In the genomic region with DNA sequence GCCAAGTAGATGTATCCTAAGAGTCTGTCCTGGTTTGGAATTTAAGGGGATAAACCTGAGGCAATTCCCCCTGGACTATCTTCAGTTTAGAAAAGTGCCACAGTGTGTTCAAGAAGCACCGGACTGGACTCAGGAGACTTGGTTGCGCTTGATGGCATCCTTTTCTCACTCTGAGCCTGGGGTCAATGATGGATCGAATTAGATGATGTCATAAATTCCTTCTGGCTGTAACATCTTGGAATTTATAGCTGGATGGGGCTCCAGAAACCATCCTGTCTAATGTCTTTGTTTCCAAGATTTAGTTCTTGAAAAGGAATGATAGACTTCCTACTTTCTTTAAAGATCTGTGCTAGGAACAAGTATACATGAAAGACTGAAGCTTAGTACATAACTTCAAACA, we compare ENCODE assay signal across 22 cellular contexts.
DNase-seq lines count a peak whose midpoint lies in the region; ATAC-seq and TF ChIP-seq lines count a peak whose summit lies in the region.
"Had no signal": no experiment of that assay in that cellular context is flagged by ENCODE, and none has a peak within 500 bp of the region (broad histone marks: within the 10 kb centered on the region; RNA-seq: fewer than 3 reads in every experiment).

No MANE protein-coding gene starts in this region.

- TF ChIP-seq CTCF in AG10803 (conservative IDR thresholded peaks at IDR 0.05; ENCODE audit: low read length), result no peak
- TF ChIP-seq CTCF in HEK293 (tag by site-specific recombination; IDR thresholded peaks at IDR 0.05), result no peak
- no peak for TF ChIP-seq CTCF in coronary artery (IDR thresholded peaks at IDR 0.05)
- no peak for TF ChIP-seq CTCF in left ventricle myocardium inferior (IDR thresholded peaks at IDR 0.05; ENCODE audit: borderline replicate concordance)

- H3K36me3 Mint-ChIP-seq in naive B cell, result peaks cover 6 to 16% of the 10 kb centered on the region in 2 donors

- intact Hi-C loops in left ventricle myocardium inferior (cut with micrococcal nuclease), result no loop called here

- peaks cover 72 to 89% (median 72%) of the 10 kb centered on the region in 3 donors for H3K4me1 Mint-ChIP-seq in naive B cell

- H3K27me3 Mint-ChIP-seq in naive B cell, result no peaks in the 10 kb centered on the region
- H3K27me3 Mint-ChIP-seq: activated CD8-positive, alpha-beta T cell treated with anti-CD3 and anti-CD28 coated beads for 36 hours; activated T-cell treated with anti-CD3 and anti-CD28 coated beads, Interleukin-2, amount 50 U/mL, for 24 hours; CD4-positive, CD25-positive, alpha-beta regulatory T cell had no signal

- no peak for ATAC-seq in naive B cell (ENCODE audit: low read depth in 2 of 2)
- ATAC-seq: activated CD8-positive, alpha-beta T cell treated with anti-CD3 and anti-CD28 coated beads for 36 hours had no signal

- DNase-seq in AG10803 (ENCODE audit: low read depth), result peak; percentile 37
- DNase-seq in coronary artery (ENCODE audit: low spot score), result no peak
- DNase-seq in naive B cell, result no peak
- no peak for DNase-seq in activated CD4-positive, alpha-beta T cell treated with anti-CD3 and anti-CD28 coated beads for 48 hours
- DNase-seq in activated CD4-positive, alpha-beta T cell treated with anti-CD3 and anti-CD28 coated beads, Interleukin-2, amount 50 U/mL, for 48 hours, result no peak
- no peak for DNase-seq in T-helper 1 cell
- no peak for DNase-seq in left ventricle myocardium inferior
- DNase-seq: activated CD8-positive, alpha-beta T cell treated with anti-CD3 and anti-CD28 coated beads for 36 hours; activated naive CD4-positive, alpha-beta T cell treated with anti-CD3 and anti-CD28 coated beads, Interleukin-2, amount 10 ng/mL, durations not matched to agents 7 days and 5 days; activated T-cell treated with anti-CD3 and anti-CD28 coated beads, Interleukin-2, amount 50 U/mL, for 24 hours; aorta; CD4-positive, CD25-positive, alpha-beta regulatory T cell; cerebellar nuclear complex; effector memory CD4-positive, alpha-beta T cell; H9; NCI-H1105 treated with DMSO at 0.1 percent for 48 hours; NCI-H510A; retina; stimulated activated CD4-positive, alpha-beta T cell treated with anti-CD3 and anti-CD28 coated beads, Interleukin-12 subunit alpha, Interleukin-12 subunit beta, amount 100 ng/mL, for 4 hours had no signal

- H3K9me3 ChIP-seq in HEK293 (ENCODE audit: control insufficient read depth, insufficient read depth, low read depth, low read length) (no peaks in the 10 kb centered on the region), left ventricle myocardium inferior (replicated peaks) (no peaks in the 10 kb centered on the region)
- H3K9me3 ChIP-seq: vagina had no signal

- H3K4me3 ChIP-seq in AG10803 (ENCODE audit: low read length) (no peak overlapping the region), HEK293 (ENCODE audit: low read depth, low read length) (no peak overlapping the region), coronary artery (no peak overlapping the region), left ventricle myocardium inferior (no peak overlapping the region)
- H3K4me3 ChIP-seq: vagina had no signal

- CTCF ChIA-PET in HEK293 (lab: Yijun Ruan, JAX), result no interaction called here

- no peaks in the 10 kb centered on the region for H3K36me3 ChIP-seq in HEK293 (ENCODE audit: control insufficient read depth in 2 of 2, insufficient read depth in 1 of 2, low read length in 2 of 2)
- H3K36me3 ChIP-seq in left ventricle myocardium inferior, result no peaks in the 10 kb centered on the region
- H3K36me3 ChIP-seq: vagina had no signal

- peak overlapping the region in 2 of 8 donors; percentile 47 to 77 for H3K4me3 Mint-ChIP-seq in naive B cell
- H3K4me3 Mint-ChIP-seq: activated CD8-positive, alpha-beta T cell treated with anti-CD3 and anti-CD28 coated beads for 36 hours; activated naive CD4-positive, alpha-beta T cell treated with anti-CD3 and anti-CD28 coated beads, Interleukin-2, amount 10 ng/mL, durations not matched to agents 7 days and 5 days; activated T-cell treated with anti-CD3 and anti-CD28 coated beads, Interleukin-2, amount 50 U/mL, for 24 hours; CD4-positive, CD25-positive, alpha-beta regulatory T cell; H9; T-helper 2 cell treated with Interferon-gamma antibody and Interleukin-4, amounts not matched to agents 5 μg/mL and 100 μg/mL, for 36 hours had no signal

- peaks cover 0 to 7% (median 5%) of the 10 kb centered on the region in 7 donors for H3K9me3 Mint-ChIP-seq in naive B cell
- H3K9me3 Mint-ChIP-seq: activated CD8-positive, alpha-beta T cell treated with anti-CD3 and anti-CD28 coated beads for 36 hours; activated T-cell treated with anti-CD3 and anti-CD28 coated beads, Interleukin-2, amount 50 U/mL, for 24 hours; H9 had no signal

- H3K27me3 ChIP-seq in left ventricle myocardium inferior (ENCODE audit: low read depth), result no peaks in the 10 kb centered on the region
- H3K27me3 ChIP-seq: vagina had no signal

- peak overlapping the region; percentile 53 to 100 (median 86) for H3K27ac Mint-ChIP-seq in naive B cell
- H3K27ac Mint-ChIP-seq: activated CD8-positive, alpha-beta T cell treated with anti-CD3 and anti-CD28 coated beads for 36 hours; activated naive CD4-positive, alpha-beta T cell treated with anti-CD3 and anti-CD28 coated beads, Interleukin-2, amount 10 ng/mL, durations not matched to agents 7 days and 5 days; activated T-cell treated with anti-CD3 and anti-CD28 coated beads, Interleukin-2, amount 50 U/mL, for 24 hours; H9; T-helper 2 cell treated with Interferon-gamma antibody and Interleukin-4, amounts not matched to agents 5 μg/mL and 100 μg/mL, for 36 hours had no signal

- POLR2A ChIA-PET in HEK293 (lab: Yijun Ruan, JAX), result no interaction called here

- no peak overlapping the region for H3K27ac ChIP-seq in HEK293 (ENCODE audit: extremely low read depth, low read depth, low read length)
- H3K27ac ChIP-seq in coronary artery, result peak overlapping the region; percentile 22 to 53
- H3K27ac ChIP-seq in left ventricle myocardium inferior (replicated peaks), result no peak overlapping the region
- H3K27ac ChIP-seq: vagina had no signal

- H3K4me1 ChIP-seq in HEK293 (ENCODE audit: control insufficient read depth, insufficient read depth, low read length), result no peaks in the 10 kb centered on the region
- peaks cover 57% of the 10 kb centered on the region for H3K4me1 ChIP-seq in left ventricle myocardium inferior

TF ChIP-seq in HEK293, 187 proteins besides CTCF, POLR2A, EP300 and RAD21:
- TF ChIP-seq ZNF571 (tag by site-specific recombination; IDR thresholded peaks at IDR 0.05) (no peak), ZNF223 (tag by site-specific recombination; IDR thresholded peaks at IDR 0.05) (no peak)
- TF ChIP-seq, protein P1, sequence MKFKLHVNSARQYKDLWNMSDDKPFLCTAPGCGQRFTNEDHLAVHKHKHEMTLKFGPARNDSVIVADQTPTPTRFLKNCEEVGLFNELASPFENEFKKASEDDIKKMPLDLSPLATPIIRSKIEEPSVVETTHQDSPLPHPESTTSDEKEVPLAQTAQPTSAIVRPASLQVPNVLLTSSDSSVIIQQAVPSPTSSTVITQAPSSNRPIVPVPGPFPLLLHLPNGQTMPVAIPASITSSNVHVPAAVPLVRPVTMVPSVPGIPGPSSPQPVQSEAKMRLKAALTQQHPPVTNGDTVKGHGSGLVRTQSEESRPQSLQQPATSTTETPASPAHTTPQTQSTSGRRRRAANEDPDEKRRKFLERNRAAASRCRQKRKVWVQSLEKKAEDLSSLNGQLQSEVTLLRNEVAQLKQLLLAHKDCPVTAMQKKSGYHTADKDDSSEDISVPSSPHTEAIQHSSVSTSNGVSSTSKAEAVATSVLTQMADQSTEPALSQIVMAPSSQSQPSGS (tag by site-specific recombination; IDR thresholded peaks at IDR 0.05; ENCODE audit: low read depth), result peak; percentile 75

Comparison
In these comparisons a context has a peak if more than half of its experiments do, and no peak if none do; other contexts are left out.
1. H3K27ac ChIP-seq: peak in coronary artery (2 of 2); none in HEK293 (single experiment) and left ventricle myocardium inferior (single experiment).